ENCODE assay signal across 20 cellular contexts in the genomic region with DNA sequence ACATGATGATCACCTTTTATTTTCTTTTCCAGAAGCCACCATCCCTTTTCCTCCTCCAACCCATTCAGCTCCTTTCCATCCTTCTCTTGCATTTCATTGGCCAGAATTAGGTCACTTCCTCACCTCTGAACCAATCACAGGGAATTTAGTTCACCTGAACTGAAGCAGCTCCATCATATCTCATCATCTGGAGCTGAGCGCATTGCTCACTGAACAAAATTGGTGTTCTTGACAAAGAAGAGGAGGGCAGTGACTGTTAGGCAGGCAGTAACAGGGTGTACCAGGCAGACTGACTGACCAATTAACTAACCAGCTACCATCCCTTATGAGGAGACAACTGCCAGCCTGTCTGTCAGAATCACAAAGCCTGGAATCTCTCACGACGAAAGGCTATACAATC.
"Had no signal": no experiment of that assay in that cellular context is flagged by ENCODE, and none has a peak within 500 bp of the region (broad histone marks: within the 10 kb centered on the region; RNA-seq: fewer than 3 reads in every experiment).

No MANE protein-coding gene starts in this region.

- H3K27me3 ChIP-seq: adrenal gland, esophagus muscularis mucosa, hepatocyte, ovary, thyroid gland, uterus had no signal

- H3K27ac ChIP-seq: adrenal gland, esophagus muscularis mucosa, hepatocyte, ovary, thyroid gland, uterus had no signal

- H3K4me3 Mint-ChIP-seq: activated naive CD4-positive, alpha-beta T cell treated with anti-CD3 and anti-CD28 coated beads, Interleukin-2, amount 10 ng/mL, durations not matched to agents 7 days and 5 days; natural killer cell treated with Interleukin-12 subunit alpha and Interleukin-12 subunit beta and Interleukin-15 and Interleukin-18, amount 100 ng/mL, for 72 hours; stimulated activated effector memory CD8-positive, alpha-beta T cell treated with anti-CD3 and anti-CD28 coated beads, Interleukin-12 subunit alpha, Interleukin-12 subunit beta, amount 100 ng/mL, for 72 hours had no signal

- H3K36me3 ChIP-seq: adrenal gland, ovary, thyroid gland, uterus had no signal

- H3K9me3 Mint-ChIP-seq: natural killer cell treated with Interleukin-12 subunit alpha and Interleukin-12 subunit beta and Interleukin-15 and Interleukin-18, amount 100 ng/mL, for 72 hours had no signal

- H3K27ac Mint-ChIP-seq: activated naive CD4-positive, alpha-beta T cell treated with anti-CD3 and anti-CD28 coated beads, Interleukin-2, amount 10 ng/mL, durations not matched to agents 7 days and 5 days; natural killer cell treated with Interleukin-12 subunit alpha and Interleukin-12 subunit beta and Interleukin-15 and Interleukin-18, amount 100 ng/mL, for 72 hours; stimulated activated effector memory CD8-positive, alpha-beta T cell treated with anti-CD3 and anti-CD28 coated beads, Interleukin-12 subunit alpha, Interleukin-12 subunit beta, amount 100 ng/mL, for 72 hours had no signal

- H3K4me1 ChIP-seq: adrenal gland, thyroid gland had no signal

- H3K4me3 ChIP-seq: adrenal gland, esophagus muscularis mucosa, hepatocyte, ovary, thyroid gland, uterus had no signal

- H3K9me3 ChIP-seq: adrenal gland, esophagus muscularis mucosa, ovary, thyroid gland, uterus had no signal

- ATAC-seq: left ventricle myocardium superior; natural killer cell treated with Interleukin-12 subunit alpha and Interleukin-12 subunit beta and Interleukin-15 and Interleukin-18, amount 100 ng/mL, for 72 hours; stimulated activated effector memory CD8-positive, alpha-beta T cell treated with anti-CD3 and anti-CD28 coated beads, Interleukin-12 subunit alpha, Interleukin-12 subunit beta, amount 100 ng/mL, for 72 hours; T-cell had no signal

- H2AFZ ChIP-seq: hepatocyte had no signal

- H3K27me3 Mint-ChIP-seq: activated naive CD4-positive, alpha-beta T cell treated with anti-CD3 and anti-CD28 coated beads, Interleukin-2, amount 10 ng/mL, durations not matched to agents 7 days and 5 days; T-cell had no signal

- H3K4me2 ChIP-seq: hepatocyte had no signal

- DNase-seq: activated CD4-positive, alpha-beta T cell treated with anti-CD3 and anti-CD28 coated beads for 1 hour; activated CD4-positive, alpha-beta T cell treated with anti-CD3 and anti-CD28 coated beads, Interleukin-2, amount 50 U/mL, for 4 hours; activated naive CD4-positive, alpha-beta T cell treated with anti-CD3 and anti-CD28 coated beads, Interleukin-2, amount 10 ng/mL, durations not matched to agents 7 days and 5 days; activated T-cell treated with anti-CD3 and anti-CD28 coated beads for 4 hours; adrenal gland; central memory CD4-positive, alpha-beta T cell; cortex of kidney; effector CD4-positive, alpha-beta T cell; kidney glomerular epithelial cell; left ventricle myocardium superior; mesenchymal stem cell; ovary; stimulated activated CD4-positive, alpha-beta T cell treated with anti-CD3 and anti-CD28 coated beads, Interleukin-12 subunit alpha, Interleukin-12 subunit beta, amount 100 ng/mL, for 4 hours; T-cell; uterus had no signal
